In genomic region chr3:42589382-42590109, GRCh38 we compare ENCODE assay signal across 10 cellular contexts. TPM values are rescaled to one million over a fixed set of nuclear protein-coding genes. Genes with fewer than 3 reads are reported as not detected.
DNase-seq lines count a peak whose midpoint lies in the region; ATAC-seq, FAIRE-seq and TF ChIP-seq lines count a peak whose summit lies in the region.
"Had no signal": no experiment of that assay in that cellular context is flagged by ENCODE, and none has a peak within 500 bp of the region (broad histone marks: within the 10 kb centered on the region; RNA-seq: fewer than 3 reads in every experiment).

No MANE protein-coding gene starts in this region.

- no peak overlapping the region for H2AFZ ChIP-seq in mesenchymal stem cell (ENCODE audit: low read depth, low read length)

- H3K18ac ChIP-seq in mesenchymal stem cell (ENCODE audit: low read depth in 1 of 2, low read length in 2 of 2) = no peak overlapping the region

- no peak overlapping the region for H3K27ac ChIP-seq in mesenchymal stem cell (ENCODE audit: low read length, poor library complexity, severe bottlenecking)

- H3K4ac ChIP-seq in mesenchymal stem cell (ENCODE audit: low read depth in 1 of 2, low read length in 2 of 2) = no peak overlapping the region

- H2BK120ac ChIP-seq in mesenchymal stem cell (ENCODE audit: low read depth, low read length) = no peak overlapping the region

- H4K8ac ChIP-seq in mesenchymal stem cell (ENCODE audit: low read length) = peak overlapping the region; percentile 19

- H3K9ac ChIP-seq in mesenchymal stem cell (ENCODE audit: low read length) = peak overlapping the region; percentile 93

- peaks cover 7% of the 10 kb centered on the region for H3K36me3 Mint-ChIP-seq in activated naive CD4-positive, alpha-beta T cell treated with anti-CD3 and anti-CD28 coated beads, Interleukin-2, amount 50 U/mL, for 24 hours
- peaks cover 38% of the 10 kb centered on the region for H3K36me3 Mint-ChIP-seq in activated T-helper 17 cell treated with anti-CD3 and anti-CD28 coated beads, Interleukin-2, amount 50 U/mL, for 72 hours (ENCODE audit: low read depth)
- peaks cover 13% of the 10 kb centered on the region for H3K36me3 Mint-ChIP-seq in type B pancreatic cell

- no peak overlapping the region for H3K4me2 ChIP-seq in mesenchymal stem cell (ENCODE audit: low read length, poor library complexity, severe bottlenecking)

- H3K9me3 ChIP-seq in mesenchymal stem cell (ENCODE audit: control insufficient read depth, low read length) = no peaks in the 10 kb centered on the region
- H3K9me3 ChIP-seq: adrenal gland had no signal

- no peak overlapping the region for H3K14ac ChIP-seq in mesenchymal stem cell (ENCODE audit: low read length in 2 of 2)

- H3K4me3 Mint-ChIP-seq in activated naive CD4-positive, alpha-beta T cell treated with anti-CD3 and anti-CD28 coated beads, Interleukin-2, amount 50 U/mL, for 24 hours = peak overlapping the region; percentile 93
- H3K4me3 Mint-ChIP-seq in activated T-helper 17 cell treated with anti-CD3 and anti-CD28 coated beads, Interleukin-2, amount 50 U/mL, for 72 hours = peak overlapping the region; percentile 80
- H3K4me3 Mint-ChIP-seq in type B pancreatic cell = peak overlapping the region; percentile 94

- TF ChIP-seq CTCF in type B pancreatic cell (conservative IDR thresholded peaks at IDR 0.05) = no peak

- peak overlapping the region in 1 of 2 experiments; percentile 84 for H3K4me3 ChIP-seq in mesenchymal stem cell (ENCODE audit: insufficient read depth in 1 of 2, low read depth in 1 of 2, low read length in 2 of 2)

- H3K23ac ChIP-seq in mesenchymal stem cell (ENCODE audit: low read length in 2 of 2) = no peak overlapping the region

- no peak overlapping the region for H2BK12ac ChIP-seq in mesenchymal stem cell (ENCODE audit: low read length in 2 of 2)

- H3K79me1 ChIP-seq in mesenchymal stem cell (replicated peaks; ENCODE audit: low read length, poor library complexity, severe bottlenecking) = peaks cover 6% of the 10 kb centered on the region

- no peak overlapping the region for H4K91ac ChIP-seq in mesenchymal stem cell (ENCODE audit: low read length)

- H3K27me3 Mint-ChIP-seq in activated naive CD4-positive, alpha-beta T cell treated with anti-CD3 and anti-CD28 coated beads, Interleukin-2, amount 50 U/mL, for 24 hours = no peaks in the 10 kb centered on the region
- no peaks in the 10 kb centered on the region for H3K27me3 Mint-ChIP-seq in activated T-helper 17 cell treated with anti-CD3 and anti-CD28 coated beads, Interleukin-2, amount 50 U/mL, for 72 hours
- H3K27me3 Mint-ChIP-seq in type B pancreatic cell = no peaks in the 10 kb centered on the region

- H3K4me1 Mint-ChIP-seq in activated naive CD4-positive, alpha-beta T cell treated with anti-CD3 and anti-CD28 coated beads, Interleukin-2, amount 50 U/mL, for 24 hours = peaks cover 20% of the 10 kb centered on the region
- H3K4me1 Mint-ChIP-seq in activated T-helper 17 cell treated with anti-CD3 and anti-CD28 coated beads, Interleukin-2, amount 50 U/mL, for 72 hours = peaks cover 27% of the 10 kb centered on the region
- H3K4me1 Mint-ChIP-seq in type B pancreatic cell (ENCODE audit: unreplicated experiment) = peaks cover 14% of the 10 kb centered on the region

- no peak for FAIRE-seq in H54 (lab: Jason Lieb, UNC)

- no peaks in the 10 kb centered on the region for H3K27me3 ChIP-seq in mesenchymal stem cell (ENCODE audit: control insufficient read depth in 1 of 2, insufficient read depth in 1 of 2, low read length in 2 of 2)
- H3K27me3 ChIP-seq: adrenal gland had no signal

- H3K4me1 ChIP-seq in mesenchymal stem cell (ENCODE audit: control insufficient read depth, insufficient read depth, low read depth, low read length) = peaks cover 6% of the 10 kb centered on the region

- no peak overlapping the region for H2AK5ac ChIP-seq in mesenchymal stem cell (ENCODE audit: low read length, severe bottlenecking)

- WGBS in mesenchymal stem cell = 98% methylated on average over 20 of the region's 20 CpGs

- ATAC-seq in activated T-helper 17 cell treated with anti-CD3 and anti-CD28 coated beads, Interleukin-2, amount 50 U/mL, for 72 hours (replicated peaks) = no peak
- no peak for ATAC-seq in GM21423 (IDR thresholded peaks at IDR 0.05; ENCODE audit: unreplicated experiment)

- H3K27ac Mint-ChIP-seq in activated naive CD4-positive, alpha-beta T cell treated with anti-CD3 and anti-CD28 coated beads, Interleukin-2, amount 50 U/mL, for 24 hours = no peak overlapping the region
- peak overlapping the region; percentile 75 for H3K27ac Mint-ChIP-seq in activated T-helper 17 cell treated with anti-CD3 and anti-CD28 coated beads, Interleukin-2, amount 50 U/mL, for 72 hours
- H3K27ac Mint-ChIP-seq in type B pancreatic cell = peak overlapping the region; percentile 92

- H2BK5ac ChIP-seq in mesenchymal stem cell (ENCODE audit: low read depth, low read length, poor library complexity, severe bottlenecking) = no peak overlapping the region

- H3K9me3 Mint-ChIP-seq in activated naive CD4-positive, alpha-beta T cell treated with anti-CD3 and anti-CD28 coated beads, Interleukin-2, amount 50 U/mL, for 24 hours = no peaks in the 10 kb centered on the region
- no peaks in the 10 kb centered on the region for H3K9me3 Mint-ChIP-seq in activated T-helper 17 cell treated with anti-CD3 and anti-CD28 coated beads, Interleukin-2, amount 50 U/mL, for 72 hours
- H3K9me3 Mint-ChIP-seq in type B pancreatic cell = no peaks in the 10 kb centered on the region

- TF ChIP-seq POLR2A in H54 (IDR thresholded peaks at IDR 0.05; ENCODE audit: low read depth, low read length) = no peak

- no peak overlapping the region for H2BK15ac ChIP-seq in mesenchymal stem cell (ENCODE audit: low read depth, poor library complexity, severe bottlenecking)

- peaks cover 0 to 22% of the 10 kb centered on the region in 2 experiments for H3K36me3 ChIP-seq in mesenchymal stem cell (ENCODE audit: control insufficient read depth in 1 of 2, insufficient read depth in 2 of 2, low read depth in 1 of 2, low read length in 2 of 2)
- H3K36me3 ChIP-seq: adrenal gland had no signal

- DNase-seq in activated naive CD4-positive, alpha-beta T cell treated with anti-CD3 and anti-CD28 coated beads, Interleukin-2, amount 50 U/mL, for 16 hours = no peak
- no peak for DNase-seq in mesenchymal stem cell
- no peak for DNase-seq in type B pancreatic cell (ENCODE audit: extremely low spot score, unreplicated experiment)
- no peak for DNase-seq in H54 (ENCODE audit: insufficient read length, low spot score)
- DNase-seq in RKO (ENCODE audit: low spot score) = no peak
- DNase-seq: left cardiac atrium had no signal

RNA-seq across cellular contexts. Expression of gene SS18L2, which starts 1.1 kb away (rescaled TPM):
- total RNA-seq in activated T-helper 17 cell treated with anti-CD3 and anti-CD28 coated beads, Interleukin-2, amount 50 U/mL, for 72 hours = 10 to 100 TPM; 55.7 to 69.8 TPM
- polyA plus RNA-seq in mesenchymal stem cell (2013, experiment 1 of 2) = 39.2 TPM
- 42.8 TPM for polyA plus RNA-seq in mesenchymal stem cell (2013, experiment 2 of 2)
- total RNA-seq in type B pancreatic cell (ENCODE audit: low replicate concordance) = 32.5 and 33.4 TPM in 2 replicates

RNA-seq across cellular contexts. Expression of gene SEC22C, which starts 7.8 kb away (rescaled TPM):
- 10 to 100 TPM; 32.3 to 46.9 TPM for total RNA-seq in activated T-helper 17 cell treated with anti-CD3 and anti-CD28 coated beads, Interleukin-2, amount 50 U/mL, for 72 hours
- 42.5 TPM for polyA plus RNA-seq in mesenchymal stem cell (2013, experiment 1 of 2)
- 45.2 TPM for polyA plus RNA-seq in mesenchymal stem cell (2013, experiment 2 of 2)
- 21.5 and 38.1 TPM in 2 replicates for total RNA-seq in type B pancreatic cell (ENCODE audit: low replicate concordance)

RNA-seq across cellular contexts. Expression of gene NKTR, which starts 10.9 kb away (rescaled TPM):
- 100 to 1,000 TPM in 1 of 2 donors, 10 to 100 TPM in 1; 81.8 to 122 TPM for total RNA-seq in activated T-helper 17 cell treated with anti-CD3 and anti-CD28 coated beads, Interleukin-2, amount 50 U/mL, for 72 hours
- 26.4 TPM for polyA plus RNA-seq in mesenchymal stem cell (2013, experiment 1 of 2)
- polyA plus RNA-seq in mesenchymal stem cell (2013, experiment 2 of 2) = 22.4 TPM
- 63.0 and 97.1 TPM in 2 replicates for total RNA-seq in type B pancreatic cell (ENCODE audit: low replicate concordance)
